17 cellular contexts compared by ENCODE assay signal in the genomic region with DNA sequence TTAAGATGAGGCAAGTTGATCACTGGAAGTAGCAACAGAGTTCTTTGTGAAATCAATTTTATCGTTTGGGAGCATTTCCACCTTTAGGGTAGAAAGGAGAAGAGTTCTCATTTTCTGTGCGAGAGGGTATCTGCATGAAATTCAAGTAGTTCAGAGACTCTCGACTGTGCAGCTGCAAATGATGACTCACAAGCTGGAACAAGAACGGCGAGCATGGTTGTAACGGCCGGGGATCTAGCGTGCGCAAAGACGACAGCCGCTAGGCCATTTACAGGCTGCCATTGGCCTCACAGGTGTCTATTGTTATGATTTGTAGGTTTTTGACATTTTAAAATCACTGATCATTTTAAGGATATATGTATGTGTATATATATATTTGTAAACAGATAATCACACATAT. TPM values are rescaled to one million over a fixed set of nuclear protein-coding genes. Genes with fewer than 3 reads are reported as not detected.
DNase-seq lines count a peak whose midpoint lies in the region; ATAC-seq lines count a peak whose summit lies in the region.
"Had no signal": no experiment of that assay in that cellular context is flagged by ENCODE, and none has a peak within 500 bp of the region (broad histone marks: within the 10 kb centered on the region; RNA-seq: fewer than 3 reads in every experiment).

No MANE protein-coding gene starts in this region.

- no peaks in the 10 kb centered on the region for H3K27me3 ChIP-seq in right cardiac atrium (ENCODE audit: control insufficient read depth, insufficient read depth)
- H3K27me3 ChIP-seq: sigmoid colon had no signal

- 82% methylated on average over 11 of the region's 11 CpGs for WGBS in right cardiac atrium

- no peaks in the 10 kb centered on the region for H3K9me3 ChIP-seq in right cardiac atrium (ENCODE audit: control insufficient read depth, low read length)
- H3K9me3 ChIP-seq: neutrophil, sigmoid colon, upper lobe of right lung had no signal

- no peak for ATAC-seq in right cardiac atrium
- no peak for ATAC-seq in GM18867 (IDR thresholded peaks at IDR 0.05; ENCODE audit: unreplicated experiment)
- ATAC-seq: activated T-cell treated with anti-CD3 and anti-CD28 coated beads, Interleukin-2, amount 50 U/mL, for 4 hours; stimulated activated effector memory CD8-positive, alpha-beta T cell treated with anti-CD3 and anti-CD28 coated beads, Interleukin-12 subunit alpha, Interleukin-12 subunit beta, amount 100 ng/mL, for 72 hours; upper lobe of right lung had no signal

- H3K4me3 ChIP-seq in right cardiac atrium (ENCODE audit: low read length), result no peak overlapping the region
- H3K4me3 ChIP-seq: sigmoid colon, upper lobe of right lung had no signal

- no peak overlapping the region for H3K27ac ChIP-seq in right cardiac atrium (ENCODE audit: low read length)
- H3K27ac ChIP-seq: neutrophil, sigmoid colon, upper lobe of right lung had no signal

- peaks cover 2% of the 10 kb centered on the region for H3K4me1 ChIP-seq in right cardiac atrium (ENCODE audit: control insufficient read depth, insufficient read depth, low read length)

- intact Hi-C loops in right cardiac atrium (cut with DNase I), result no loop called here

- peak; percentile 86 for DNase-seq in Daoy (ENCODE audit: low read depth)
- DNase-seq in NCI-H1105 treated with DMSO at 0.1 percent for 48 hours (lab: John Stamatoyannopoulos, UW), result peak; percentile 49
- DNase-seq in SHP77 treated with DMSO at 0.1 percent for 48 hours (lab: John Stamatoyannopoulos, UW), result peak; percentile 87
- peak; percentile 84 for DNase-seq in myocyte (ENCODE audit: low read depth)
- no peak for DNase-seq in D341Med (ENCODE audit: low spot score)
- DNase-seq in stimulated activated naive CD4-positive, alpha-beta T cell (lab: John Stamatoyannopoulos, UW), result no peak
- DNase-seq in right cardiac atrium, result no peak
- DNase-seq: activated T-cell treated with anti-CD3 and anti-CD28 coated beads, Interleukin-2, amount 50 U/mL, for 4 hours; central memory CD4-positive, alpha-beta T cell; NCI-H146; NCI-H748 treated with DMSO at 0.1 percent for 48 hours; sigmoid colon; T1000; upper lobe of right lung had no signal

RNA-seq across cellular contexts. Expression of gene KLHL29, which starts 5.2 kb away (rescaled TPM):
- total RNA-seq in Daoy (2014; rRNA removed; shearing (Covaris generic)), result 4.6 and 5.6 TPM in 2 replicates
- total RNA-seq in myocyte (3.6 and 8.2 TPM in 2 replicates), right cardiac atrium (1 to 10 TPM; 1.9 to 4.0 (median 2.1) TPM)
- 9.9 TPM for polyA plus RNA-seq in myocyte (2012)
- polyA plus RNA-seq in right cardiac atrium, result 1.7 TPM

Comparison
In these comparisons a context has a peak if more than half of its experiments do, and no peak if none do; other contexts are left out.
1. DNase-seq: peak in Daoy (single experiment), NCI-H1105 treated with DMSO at 0.1 percent for 48 hours (single experiment), SHP77 treated with DMSO at 0.1 percent for 48 hours (single experiment) and myocyte (single experiment); none in D341Med (single experiment), stimulated activated naive CD4-positive, alpha-beta T cell (0 of 6) and right cardiac atrium (0 of 3).